In the genomic region with DNA sequence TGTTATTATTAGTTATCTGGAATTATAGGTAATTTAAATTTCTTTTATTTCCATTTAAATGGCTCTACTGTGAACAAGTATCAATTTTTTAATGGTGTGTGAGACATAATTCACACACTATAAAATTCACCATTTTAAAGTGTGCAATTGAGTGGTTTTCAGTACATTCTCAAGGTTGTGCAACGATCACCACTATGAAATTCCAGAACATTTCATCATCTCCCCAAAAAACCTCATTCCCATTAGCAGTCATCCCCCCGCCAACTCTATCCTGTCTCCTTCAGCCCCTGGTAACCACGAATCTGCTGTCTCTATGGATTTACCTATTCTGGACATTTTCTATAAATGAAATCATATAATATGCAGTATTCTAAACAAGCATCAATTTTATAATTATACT, we compare ENCODE assay signal across 17 cellular contexts.
DNase-seq lines count a peak whose midpoint lies in the region; ATAC-seq and TF ChIP-seq lines count a peak whose summit lies in the region.
"Had no signal": no experiment of that assay in that cellular context is flagged by ENCODE, and none has a peak within 500 bp of the region (broad histone marks: within the 10 kb centered on the region; RNA-seq: fewer than 3 reads in every experiment).

No MANE protein-coding gene starts in this region.

- H3K27me3 Mint-ChIP-seq in dendritic cell treated with granulocyte-macrophage colony-stimulating factor and Interleukin-4, amounts not matched to agents 40 ng/mL and 50 ng/mL, for 4 days, result peaks cover 11% of the 10 kb centered on the region

- H3K4me3 Mint-ChIP-seq in dendritic cell treated with granulocyte-macrophage colony-stimulating factor and Interleukin-4, amounts not matched to agents 40 ng/mL and 50 ng/mL, for 4 days, result no peak overlapping the region
- H3K4me3 Mint-ChIP-seq: activated CD8-positive, alpha-beta T cell treated with anti-CD3 and anti-CD28 coated beads, Interleukin-2, amount 10 ng/mL, durations not matched to agents 7 days and 5 days had no signal

- no peak for TF ChIP-seq CTCF in omental fat pad (IDR thresholded peaks at IDR 0.05)

- peaks cover 49% of the 10 kb centered on the region for H3K4me1 Mint-ChIP-seq in dendritic cell treated with granulocyte-macrophage colony-stimulating factor and Interleukin-4, amounts not matched to agents 40 ng/mL and 50 ng/mL, for 4 days (ENCODE audit: low read depth)

- peak; percentile 34 for ATAC-seq in omental fat pad (ENCODE audit: low FRiP score)
- no peak for ATAC-seq in activated naive CD4-positive, alpha-beta T cell treated with anti-CD3 and anti-CD28 coated beads, Interleukin-2, amount 50 U/mL, for 72 hours
- ATAC-seq: activated CD8-positive, alpha-beta T cell treated with anti-CD3 and anti-CD28 coated beads, Interleukin-2, amount 10 ng/mL, durations not matched to agents 7 days and 5 days; esophagus mucosa had no signal

- H3K36me3 Mint-ChIP-seq in dendritic cell treated with granulocyte-macrophage colony-stimulating factor and Interleukin-4, amounts not matched to agents 40 ng/mL and 50 ng/mL, for 4 days (ENCODE audit: low read depth), result no peaks in the 10 kb centered on the region
- H3K36me3 Mint-ChIP-seq in activated naive CD4-positive, alpha-beta T cell treated with anti-CD3 and anti-CD28 coated beads, Interleukin-2, amount 50 U/mL, for 72 hours, result no peaks in the 10 kb centered on the region

- no peaks in the 10 kb centered on the region for H3K9me3 Mint-ChIP-seq in dendritic cell treated with granulocyte-macrophage colony-stimulating factor and Interleukin-4, amounts not matched to agents 40 ng/mL and 50 ng/mL, for 4 days
- no peaks in the 10 kb centered on the region for H3K9me3 Mint-ChIP-seq in activated naive CD4-positive, alpha-beta T cell treated with anti-CD3 and anti-CD28 coated beads, Interleukin-2, amount 50 U/mL, for 72 hours

- peak overlapping the region; percentile 71 for H3K27ac Mint-ChIP-seq in dendritic cell treated with granulocyte-macrophage colony-stimulating factor and Interleukin-4, amounts not matched to agents 40 ng/mL and 50 ng/mL, for 4 days
- H3K27ac Mint-ChIP-seq in activated naive CD4-positive, alpha-beta T cell treated with anti-CD3 and anti-CD28 coated beads, Interleukin-2, amount 50 U/mL, for 72 hours, result no peak overlapping the region
- H3K27ac Mint-ChIP-seq: activated CD8-positive, alpha-beta T cell treated with anti-CD3 and anti-CD28 coated beads, Interleukin-2, amount 10 ng/mL, durations not matched to agents 7 days and 5 days had no signal

- peak; percentile 74 for DNase-seq in AG20443 (ENCODE audit: low spot score)
- DNase-seq in NCI-H226, result peak; percentile 61
- DNase-seq in omental fat pad (ENCODE audit: low spot score), result no peak
- DNase-seq in 8988T, result no peak
- no peak for DNase-seq in kidney glomerular epithelial cell (lab: John Stamatoyannopoulos, UW)
- DNase-seq in activated naive CD4-positive, alpha-beta T cell treated with anti-CD3 and anti-CD28 coated beads, Interleukin-2, amount 50 U/mL, for 72 hours (ENCODE audit: low spot score in 2 of 2), result no peak
- DNase-seq in NCI-H2029 (lab: John Stamatoyannopoulos, UW), result no peak
- DNase-seq: activated CD8-positive, alpha-beta T cell treated with anti-CD3 and anti-CD28 coated beads, Interleukin-2, amount 10 ng/mL, durations not matched to agents 7 days and 5 days; amniotic stem cell; dermis blood vessel endothelial cell; DMS 273 treated with DMSO at 0.1 percent for 48 hours; Kasumi-1; left ventricle myocardium inferior; NCI-H187 treated with DMSO at 0.1 percent for 48 hours; NCI-H526 had no signal

- intact Hi-C loops in dendritic cell treated with granulocyte-macrophage colony-stimulating factor and Interleukin-4, amounts not matched to agents 40 ng/mL and 50 ng/mL, for 4 days (cut with micrococcal nuclease), result loop anchor here (10.0 kb wide), 1 partner anchor 127 kb away; no protein-coding TSS in a partner anchor

Comparison
In these comparisons a context has a peak if more than half of its experiments do, and no peak if none do; other contexts are left out.
1. DNase-seq: peak in AG20443 (single experiment) and NCI-H226 (single experiment); none in omental fat pad (single experiment), 8988T (single experiment), kidney glomerular epithelial cell (single experiment), activated naive CD4-positive, alpha-beta T cell treated with anti-CD3 and anti-CD28 coated beads, Interleukin-2, amount 50 U/mL, for 72 hours (0 of 2) and NCI-H2029 (single experiment).